In genomic region chr17:66829386-66829864, GRCh38 we compare ENCODE assay signal across 8 cellular contexts. TPM values are rescaled to one million over a fixed set of nuclear protein-coding genes. Genes with fewer than 3 reads are reported as not detected.
DNase-seq lines count a peak whose midpoint lies in the region; ATAC-seq and TF ChIP-seq lines count a peak whose summit lies in the region.

No MANE protein-coding gene starts in this region.

- no peak for TF ChIP-seq POLR2A in sigmoid colon (IDR thresholded peaks at IDR 0.05)

- DNase-seq in activated naive CD8-positive, alpha-beta T cell treated with anti-CD3 and anti-CD28 coated beads, Interleukin-2, amount 50 U/mL, for 24 hours, result peak; percentile 21
- no peak for DNase-seq in activated naive CD8-positive, alpha-beta T cell treated with anti-CD3 and anti-CD28 coated beads for 36 hours
- peak; percentile 9 for DNase-seq in T-helper 2 cell treated with Interferon-gamma antibody and Interleukin-4, amounts not matched to agents 5 μg/mL and 100 μg/mL, for 36 hours (ENCODE audit: low spot score)
- DNase-seq in glomerular endothelial cell (ENCODE audit: extremely low read depth, low read depth, low spot score) (peak; percentile 36), sigmoid colon (peak; percentile 63), T-helper 9 cell (no peak)

- intact Hi-C loops in sigmoid colon (cut with DNase I), result no loop called here

- H3K4me3 Mint-ChIP-seq in activated naive CD8-positive, alpha-beta T cell treated with anti-CD3 and anti-CD28 coated beads, Interleukin-2, amount 50 U/mL, for 24 hours, result no peak overlapping the region
- no peak overlapping the region for H3K4me3 Mint-ChIP-seq in activated naive CD8-positive, alpha-beta T cell treated with anti-CD3 and anti-CD28 coated beads for 36 hours
- no peak overlapping the region for H3K4me3 Mint-ChIP-seq in T-helper 2 cell treated with Interferon-gamma antibody and Interleukin-4, amounts not matched to agents 5 μg/mL and 100 μg/mL, for 36 hours

- peaks cover 57% of the 10 kb centered on the region for H3K27me3 Mint-ChIP-seq in activated naive CD8-positive, alpha-beta T cell treated with anti-CD3 and anti-CD28 coated beads, Interleukin-2, amount 50 U/mL, for 24 hours
- peaks cover 67% of the 10 kb centered on the region for H3K27me3 Mint-ChIP-seq in activated naive CD8-positive, alpha-beta T cell treated with anti-CD3 and anti-CD28 coated beads for 36 hours
- peaks cover 47% of the 10 kb centered on the region for H3K27me3 Mint-ChIP-seq in T-helper 2 cell treated with Interferon-gamma antibody and Interleukin-4, amounts not matched to agents 5 μg/mL and 100 μg/mL, for 36 hours (ENCODE audit: low read depth)

- 7 to 8% methylated on average over 18 of the region's 18 CpGs for WGBS in sigmoid colon, 2 donors

- no peak overlapping the region for H3K27ac ChIP-seq in sigmoid colon

- peaks cover 2% of the 10 kb centered on the region for H3K4me1 Mint-ChIP-seq in activated naive CD8-positive, alpha-beta T cell treated with anti-CD3 and anti-CD28 coated beads, Interleukin-2, amount 50 U/mL, for 24 hours
- no peaks in the 10 kb centered on the region for H3K4me1 Mint-ChIP-seq in activated naive CD8-positive, alpha-beta T cell treated with anti-CD3 and anti-CD28 coated beads for 36 hours
- H3K4me1 Mint-ChIP-seq in T-helper 2 cell treated with Interferon-gamma antibody and Interleukin-4, amounts not matched to agents 5 μg/mL and 100 μg/mL, for 36 hours (ENCODE audit: low read depth), result no peaks in the 10 kb centered on the region

- peaks cover 2 to 30% (median 11%) of the 10 kb centered on the region in 3 donors for H3K27me3 ChIP-seq in sigmoid colon

- no peaks in the 10 kb centered on the region for H3K9me3 ChIP-seq in sigmoid colon

- no peak overlapping the region for H3K27ac Mint-ChIP-seq in activated naive CD8-positive, alpha-beta T cell treated with anti-CD3 and anti-CD28 coated beads, Interleukin-2, amount 50 U/mL, for 24 hours
- no peak overlapping the region for H3K27ac Mint-ChIP-seq in activated naive CD8-positive, alpha-beta T cell treated with anti-CD3 and anti-CD28 coated beads for 36 hours
- no peak overlapping the region for H3K27ac Mint-ChIP-seq in T-helper 2 cell treated with Interferon-gamma antibody and Interleukin-4, amounts not matched to agents 5 μg/mL and 100 μg/mL, for 36 hours

- no peaks in the 10 kb centered on the region for H3K36me3 ChIP-seq in sigmoid colon

- H3K4me3 ChIP-seq in sigmoid colon, result no peak overlapping the region

- ATAC-seq in activated naive CD8-positive, alpha-beta T cell treated with anti-CD3 and anti-CD28 coated beads, Interleukin-2, amount 50 U/mL, for 24 hours, result no peak
- ATAC-seq in GM18868 (IDR thresholded peaks at IDR 0.05; ENCODE audit: unreplicated experiment) (no peak), GM18502 (IDR thresholded peaks at IDR 0.05; ENCODE audit: poor library complexity, unreplicated experiment) (no peak)

- TF ChIP-seq CTCF in sigmoid colon (IDR thresholded peaks at IDR 0.05), result no peak

- no peak for TF ChIP-seq EP300 in sigmoid colon (IDR thresholded peaks at IDR 0.05)

- H3K9me3 Mint-ChIP-seq in activated naive CD8-positive, alpha-beta T cell treated with anti-CD3 and anti-CD28 coated beads, Interleukin-2, amount 50 U/mL, for 24 hours, result no peaks in the 10 kb centered on the region
- H3K9me3 Mint-ChIP-seq in activated naive CD8-positive, alpha-beta T cell treated with anti-CD3 and anti-CD28 coated beads for 36 hours, result no peaks in the 10 kb centered on the region
- no peaks in the 10 kb centered on the region for H3K9me3 Mint-ChIP-seq in T-helper 2 cell treated with Interferon-gamma antibody and Interleukin-4, amounts not matched to agents 5 μg/mL and 100 μg/mL, for 36 hours

- H3K4me1 ChIP-seq in sigmoid colon, result no peaks in the 10 kb centered on the region

- no peaks in the 10 kb centered on the region for H3K36me3 Mint-ChIP-seq in activated naive CD8-positive, alpha-beta T cell treated with anti-CD3 and anti-CD28 coated beads, Interleukin-2, amount 50 U/mL, for 24 hours (ENCODE audit: low read depth)
- H3K36me3 Mint-ChIP-seq in activated naive CD8-positive, alpha-beta T cell treated with anti-CD3 and anti-CD28 coated beads for 36 hours, result peaks cover 1% of the 10 kb centered on the region
- no peaks in the 10 kb centered on the region for H3K36me3 Mint-ChIP-seq in T-helper 2 cell treated with Interferon-gamma antibody and Interleukin-4, amounts not matched to agents 5 μg/mL and 100 μg/mL, for 36 hours (ENCODE audit: low read depth)

RNA-seq across cellular contexts. Expression of gene CACNG5, which starts 5.5 kb away (rescaled TPM):
- not detected for total RNA-seq in activated naive CD8-positive, alpha-beta T cell treated with anti-CD3 and anti-CD28 coated beads for 36 hours
- not detected in 2 replicates for total RNA-seq in glomerular endothelial cell
- total RNA-seq in sigmoid colon, result 1 to 10 TPM in 1 of 4 donors, not detected in 3; 1.1 TPM
- polyA plus RNA-seq in sigmoid colon, result not detected

Comparison
In these comparisons a context has a peak if more than half of its experiments do, and no peak if none do; other contexts are left out.
1. DNase-seq: peak in activated naive CD8-positive, alpha-beta T cell treated with anti-CD3 and anti-CD28 coated beads, Interleukin-2, amount 50 U/mL, for 24 hours (single experiment), T-helper 2 cell treated with Interferon-gamma antibody and Interleukin-4, amounts not matched to agents 5 μg/mL and 100 μg/mL, for 36 hours (single experiment), glomerular endothelial cell (single experiment) and sigmoid colon (single experiment); none in activated naive CD8-positive, alpha-beta T cell treated with anti-CD3 and anti-CD28 coated beads for 36 hours (single experiment) and T-helper 9 cell (single experiment).